Comparison of ENCODE assay signal across 22 cellular contexts in the genomic region with DNA sequence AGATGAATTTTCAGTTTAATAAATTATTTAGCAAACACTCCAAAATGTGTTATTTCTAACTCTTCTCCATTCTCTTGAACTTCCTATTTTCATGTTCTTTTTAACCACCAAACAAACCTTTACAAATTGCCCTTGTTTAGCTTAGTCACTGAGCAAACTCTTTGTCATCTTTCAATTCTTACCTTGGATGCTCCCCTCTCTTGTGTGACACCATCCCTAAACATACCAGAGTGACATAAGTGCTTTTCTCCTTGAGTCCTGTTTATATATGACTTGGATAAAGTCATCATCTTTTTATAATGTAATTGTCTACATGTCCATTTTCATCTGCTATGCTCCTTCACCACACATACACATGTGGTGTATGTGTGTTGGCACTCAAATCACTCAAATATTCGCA.
"Had no signal": no experiment of that assay in that cellular context is flagged by ENCODE, and none has a peak within 500 bp of the region (broad histone marks: within the 10 kb centered on the region; RNA-seq: fewer than 3 reads in every experiment).

No MANE protein-coding gene starts in this region.

- ATAC-seq: activated CD4-positive, alpha-beta T cell treated with anti-CD3 and anti-CD28 coated beads for 36 hours; activated T-cell treated with anti-CD3 and anti-CD28 coated beads, Interleukin-2, amount 50 U/mL, for 72 hours; esophagus mucosa; left colon; lower lobe of right lung; stimulated activated memory B cell treated with anti-CD40 and anti-IgM and Interleukin-4, amounts not matched to agents 10 μg/mL and 1 μg/mL and 100 μg/mL, for 72 hours had no signal

- FAIRE-seq: islet of Langerhans had no signal

- H3K4me3 ChIP-seq: cardiac muscle cell, lower lobe of right lung, sigmoid colon, smooth muscle cell, stomach, suprapubic skin, tibial nerve had no signal

- H3K27ac ChIP-seq: cardiac muscle cell, lower lobe of right lung, sigmoid colon, stomach, suprapubic skin, tibial nerve had no signal

- H3K9me3 ChIP-seq: lower lobe of right lung, sigmoid colon, stomach, suprapubic skin, tibial nerve had no signal

- H3K4me2 ChIP-seq: smooth muscle cell had no signal

- DNase-seq: activated B cell treated with CpG ODN at 0.5 μM for 24 hours; activated CD4-positive, alpha-beta memory T cell treated with anti-CD3 and anti-CD28 coated beads for 36 hours; activated CD4-positive, alpha-beta T cell treated with anti-CD3 and anti-CD28 coated beads for 36 hours; activated effector memory CD4-positive, alpha-beta T cell treated with Interleukin-2 at 50 U/mL for 16 hours; activated naive CD4-positive, alpha-beta T cell treated with anti-CD3 and anti-CD28 coated beads for 36 hours; activated T-cell treated with anti-CD3 and anti-CD28 coated beads, Interleukin-2, amount 50 U/mL, for 72 hours; cortex of kidney; foreskin melanocyte; left colon; lower lobe of right lung; naive B cell; posterior cingulate gyrus; sigmoid colon; stimulated activated CD4-positive, alpha-beta T cell treated with anti-CD3 and anti-CD28 coated beads, Interleukin-15, amount 100 ng/mL, for 24 hours; stomach had no signal

- H3K36me3 ChIP-seq: cardiac muscle cell, lower lobe of right lung, sigmoid colon, stomach, suprapubic skin, tibial nerve had no signal
